In the genomic region with DNA sequence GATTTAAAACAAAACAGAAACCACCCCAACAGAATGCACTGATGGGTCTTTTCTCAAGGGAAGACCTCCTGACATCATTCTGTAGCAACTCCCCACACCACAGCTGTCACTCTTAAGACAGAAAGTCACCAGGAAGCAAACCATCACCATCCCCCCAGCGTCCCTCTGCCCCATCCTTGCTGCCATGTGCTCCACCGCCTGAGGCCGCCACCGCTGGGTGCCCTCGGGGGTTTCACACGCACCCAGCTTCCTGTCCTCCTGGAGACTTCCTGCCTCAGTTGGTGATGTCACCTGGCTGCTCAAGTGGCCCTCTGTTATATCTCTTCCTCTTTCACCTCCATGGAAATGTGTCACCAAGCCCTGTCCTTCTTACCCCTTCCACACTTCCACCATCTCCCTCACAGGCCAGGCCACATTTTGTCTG, we compare ENCODE assay signal across 8 cellular contexts.
A peak's percentile ranks its signal among the peaks of the same experiment; 100 is the strongest.
DNase-seq lines count a peak whose midpoint lies in the region; ATAC-seq and TF ChIP-seq lines count a peak whose summit lies in the region.

No MANE protein-coding gene starts in this region.

- H3K9me3 Mint-ChIP-seq in activated T-cell treated with anti-CD3 and anti-CD28 coated beads, Interleukin-2, amount 50 U/mL, for 72 hours: no peaks in the 10 kb centered on the region

- H3K36me3 ChIP-seq in testis (ENCODE audit: low read depth, missing control alignments): no peaks in the 10 kb centered on the region

- no peaks in the 10 kb centered on the region for H3K27me3 ChIP-seq in testis

- no peak overlapping the region for H3K4me3 ChIP-seq in GM12864 (ENCODE audit: low read depth, low read length)
- no peak overlapping the region for H3K4me3 ChIP-seq in NB4 (ENCODE audit: low read depth, low read length)
- H3K4me3 ChIP-seq in testis: no peak overlapping the region

- H3K36me3 Mint-ChIP-seq in activated T-cell treated with anti-CD3 and anti-CD28 coated beads, Interleukin-2, amount 50 U/mL, for 72 hours (ENCODE audit: insufficient read depth in 2 of 2): peaks cover 25 to 39% of the 10 kb centered on the region in 2 donors

- no peak overlapping the region for H3K27ac ChIP-seq in testis

- WGBS in testis, 2 donors: 87 to 97% methylated on average over 6 of the region's 6 CpGs

- peak overlapping the region; percentile 67 for H3K27ac Mint-ChIP-seq in activated T-cell treated with anti-CD3 and anti-CD28 coated beads, Interleukin-2, amount 50 U/mL, for 72 hours

- peaks cover 14% of the 10 kb centered on the region for H3K4me1 ChIP-seq in testis

- peak; percentile 85 for DNase-seq in GM12864 (ENCODE audit: low read depth)
- peak; percentile 1 for DNase-seq in GOT3 (lab: John Stamatoyannopoulos, UW)
- peak; percentile 93 for DNase-seq in NB4 (ENCODE audit: low read depth)
- peak; percentile 90 for DNase-seq in activated T-cell treated with anti-CD3 and anti-CD28 coated beads, Interleukin-2, amount 50 U/mL, for 72 hours
- peak; percentile 77 to 83 for DNase-seq in stimulated activated CD4-positive, alpha-beta T cell treated with anti-CD3 and anti-CD28 coated beads, Interleukin-2, amount 100 ng/mL, for 24 hours
- no peak for DNase-seq in testis
- DNase-seq in SW480 (ENCODE audit: low spot score): no peak
- no peak for DNase-seq in NCI-H1694 (lab: John Stamatoyannopoulos, UW)

- TF ChIP-seq POLR2A in NB4 (IDR thresholded peaks at IDR 0.05; ENCODE audit: extremely low read depth, insufficient read length): no peak
- no peak for TF ChIP-seq POLR2A in testis (IDR thresholded peaks at IDR 0.05)

- H3K4me1 Mint-ChIP-seq in activated T-cell treated with anti-CD3 and anti-CD28 coated beads, Interleukin-2, amount 50 U/mL, for 72 hours (ENCODE audit: low read depth): peaks cover 94% of the 10 kb centered on the region

- H3K4me3 Mint-ChIP-seq in activated T-cell treated with anti-CD3 and anti-CD28 coated beads, Interleukin-2, amount 50 U/mL, for 72 hours: peak overlapping the region; percentile 65 to 80

- TF ChIP-seq CTCF in GM12864 (IDR thresholded peaks at IDR 0.05; ENCODE audit: low read depth, low read length, missing control alignments): peak; percentile 45
- no peak for TF ChIP-seq CTCF in NB4 (IDR thresholded peaks at IDR 0.05; ENCODE audit: low read depth, low read length)
- TF ChIP-seq CTCF in testis (IDR thresholded peaks at IDR 0.05): no peak

- peak; percentile 79 to 80 for ATAC-seq in activated T-cell treated with anti-CD3 and anti-CD28 coated beads, Interleukin-2, amount 50 U/mL, for 72 hours (replicated peaks in 1 of 2)

- no peaks in the 10 kb centered on the region for H3K9me3 ChIP-seq in testis

- intact Hi-C loops in testis (cut with DNase I; ENCODE audit: low total_unique reads): no loop called here

- H3K27me3 Mint-ChIP-seq in activated T-cell treated with anti-CD3 and anti-CD28 coated beads, Interleukin-2, amount 50 U/mL, for 72 hours (ENCODE audit: low read depth): no peaks in the 10 kb centered on the region

Comparison
In these comparisons a context has a peak if more than half of its experiments do, and no peak if none do; other contexts are left out.
1. DNase-seq: peak in GM12864 (single experiment), GOT3 (single experiment), NB4 (single experiment), activated T-cell treated with anti-CD3 and anti-CD28 coated beads, Interleukin-2, amount 50 U/mL, for 72 hours (2 of 2) and stimulated activated CD4-positive, alpha-beta T cell treated with anti-CD3 and anti-CD28 coated beads, Interleukin-2, amount 100 ng/mL, for 24 hours (2 of 2); none in testis (single experiment), SW480 (single experiment) and NCI-H1694 (single experiment).